ENCODE assay signal across 16 cellular contexts in the genomic region with DNA sequence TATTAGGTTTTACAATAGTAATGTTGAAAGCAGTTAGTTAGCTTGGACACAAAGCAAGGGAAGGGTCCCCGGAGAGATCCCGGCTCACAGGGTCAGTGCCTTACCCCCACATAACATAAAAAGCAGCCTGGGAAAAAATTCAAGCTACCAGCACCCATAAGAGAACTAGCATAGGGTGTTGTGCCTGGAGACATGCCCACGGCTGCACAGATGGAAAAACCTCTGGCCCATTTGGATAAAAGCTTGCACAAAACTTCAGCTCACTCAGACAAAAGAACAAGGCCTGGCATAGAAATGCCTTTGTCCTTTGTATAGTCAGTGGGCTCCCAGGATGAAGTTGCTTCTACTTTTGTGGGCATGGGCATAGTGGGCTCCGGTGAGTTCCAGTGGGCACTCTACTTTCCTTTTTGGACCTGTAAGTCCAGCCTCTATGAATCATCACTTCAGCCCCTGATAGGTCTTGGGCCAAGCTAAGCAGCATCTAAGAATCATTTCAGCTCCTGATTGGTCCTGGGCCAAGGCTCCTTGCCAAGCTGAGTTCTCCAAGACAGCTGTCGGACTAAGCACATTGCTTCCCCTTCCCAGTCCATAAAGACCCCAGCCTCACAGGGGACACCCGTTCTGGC. TPM values are rescaled to one million over a fixed set of nuclear protein-coding genes. Genes with fewer than 3 reads are reported as not detected.
A peak's percentile ranks its signal among the peaks of the same experiment; 100 is the strongest.
DNase-seq lines count a peak whose midpoint lies in the region; ATAC-seq, FAIRE-seq and TF ChIP-seq lines count a peak whose summit lies in the region.
"Had no signal": no experiment of that assay in that cellular context is flagged by ENCODE, and none has a peak within 500 bp of the region (broad histone marks: within the 10 kb centered on the region; RNA-seq: fewer than 3 reads in every experiment).

No MANE protein-coding gene starts in this region.

- H3K36me3 Mint-ChIP-seq in mesothelial cell of epicardium = no peaks in the 10 kb centered on the region
- H3K36me3 Mint-ChIP-seq: naive thymus-derived CD8-positive, alpha-beta T cell had no signal

- peak overlapping the region; percentile 44 for H2AFZ ChIP-seq in Loucy (ENCODE audit: low read length)
- peak overlapping the region; percentile 92 for H2AFZ ChIP-seq in K562 (ENCODE audit: low read depth, low read length)

- H3K27ac Mint-ChIP-seq in mesothelial cell of epicardium = peak overlapping the region; percentile 82

- H3K9me2 ChIP-seq in Loucy (replicated peaks; ENCODE audit: low read depth, low read length) = no peaks in the 10 kb centered on the region

- H3K9me1 ChIP-seq in K562 (ENCODE audit: control insufficient read depth, insufficient read depth, low read length) = no peaks in the 10 kb centered on the region

- intact Hi-C loops in K562 (cut with micrococcal nuclease) = no loop called here

- TF ChIP-seq POLR2A in K562 (conservative IDR thresholded peaks at IDR 0.05) = no peak

- H3K4me1 ChIP-seq in Loucy (ENCODE audit: insufficient read depth, low read length, poor library complexity, severe bottlenecking) = peaks cover 16% of the 10 kb centered on the region
- H3K4me1 ChIP-seq in K562 (replicated peaks in 1 of 2; ENCODE audit: control insufficient read depth in 2 of 2, insufficient read depth in 2 of 2, low read length in 2 of 2) = peaks cover 4 to 13% of the 10 kb centered on the region in 2 experiments

- no peak overlapping the region for H3K4me2 ChIP-seq in Loucy (ENCODE audit: low read depth, low read length, poor library complexity, severe bottlenecking)
- H3K4me2 ChIP-seq in K562 (ENCODE audit: insufficient read depth, low read length) = 0 out of 2 replicates have a peak overlapping the region, but pooled peaks have one; percentile 13

- H3K27me3 Mint-ChIP-seq in mesothelial cell of epicardium (ENCODE audit: low read depth) = no peaks in the 10 kb centered on the region

- WGBS in K562 (ENCODE audit: insufficient coverage, low coverage, missing lambda C conversion rate) = 74% methylated on average over 6 of the region's 6 CpGs

- POLR2A ChIA-PET in K562 (lab: Yijun Ruan, JAX) = interaction anchor here (1.0 to 2.5 kb wide), 9 partner anchors 10 to 75 kb away, joined by 3 to 22 read pairs (median 5); a partner anchor contains a TSS

- no peak overlapping the region for H3K27ac ChIP-seq in K562 (ENCODE audit: extremely low read depth, low read depth, low read length)
- no peak overlapping the region for H3K27ac ChIP-seq in substantia nigra (ENCODE audit: low read depth, low read length, poor library complexity, severe bottlenecking)
- H3K27ac ChIP-seq: suprapubic skin had no signal

- no peak for TF ChIP-seq RAD21 in K562 (CRISPR knock-in tag; conservative IDR thresholded peaks at IDR 0.05 in 1 of 2, IDR thresholded peaks at IDR 0.05 in 1 of 2)

- H3K9me3 ChIP-seq in Loucy (ENCODE audit: insufficient read depth, low read depth, low read length) (no peaks in the 10 kb centered on the region), K562 (replicated peaks; ENCODE audit: control insufficient read depth, insufficient read depth, low read depth, low read length) (no peaks in the 10 kb centered on the region)
- H3K9me3 ChIP-seq: suprapubic skin had no signal

- CTCF ChIA-PET in K562 (lab: Yijun Ruan, JAX; ENCODE audit: low intra/inter-chr PET ratio) = no interaction called here

- FAIRE-seq in K562 (lab: Jason Lieb, UNC) = no peak
- FAIRE-seq: G401.6, HepG2, RCC 7860 had no signal

- TF ChIP-seq CTCF in Loucy (conservative IDR thresholded peaks at IDR 0.05; ENCODE audit: low read length) (no peak), K562 (IDR thresholded peaks at IDR 0.05 in 2 of 3, conservative IDR thresholded peaks at IDR 0.05 in 1 of 3; ENCODE audit: insufficient read depth in 2 of 3, low read depth in 1 of 3, low read length in 3 of 3) (no peak), mesothelial cell of epicardium (IDR thresholded peaks at IDR 0.05; ENCODE audit: unreplicated experiment) (no peak)

- H4K20me1 ChIP-seq in Loucy (ENCODE audit: insufficient read depth, low read length, poor library complexity, severe bottlenecking) (no peaks in the 10 kb centered on the region), K562 (replicated peaks; ENCODE audit: control insufficient read depth, insufficient read depth, low read length) (no peaks in the 10 kb centered on the region)

- ATAC-seq in K562 = peak; percentile 34; the same call in 2 of the 3 replicates
- ATAC-seq in GM21390 (IDR thresholded peaks at IDR 0.05; ENCODE audit: unreplicated experiment) = no peak
- ATAC-seq: activated CD8-positive, alpha-beta T cell treated with anti-CD3 and anti-CD28 coated beads for 36 hours; HepG2; naive thymus-derived CD8-positive, alpha-beta T cell had no signal

- no peaks in the 10 kb centered on the region for H3F3A ChIP-seq in Loucy (ENCODE audit: low read depth)

- DNase-seq in K562 (ENCODE audit: extremely low read depth in 1 of 4, low spot score in 3 of 4) (peak in 1 of 4 experiments; percentile 55), mesothelial cell of epicardium (ENCODE audit: low spot score in 2 of 2, unreplicated experiment in 2 of 2) (no peak), substantia nigra (lab: John Stamatoyannopoulos, UW) (no peak), amniotic stem cell (lab: John Stamatoyannopoulos, UW) (no peak)
- DNase-seq: activated CD8-positive, alpha-beta T cell treated with anti-CD3 and anti-CD28 coated beads for 36 hours; activated naive CD4-positive, alpha-beta T cell treated with Interleukin-2 at 50 U/mL for 16 hours; kidney glomerular epithelial cell; naive thymus-derived CD8-positive, alpha-beta T cell had no signal

- H3K4me3 ChIP-seq in Loucy (ENCODE audit: low read length, poor library complexity, severe bottlenecking) (no peak overlapping the region), K562 (no peak overlapping the region)
- H3K4me3 ChIP-seq: suprapubic skin had no signal

- H3K4me1 Mint-ChIP-seq in mesothelial cell of epicardium = peaks cover 28% of the 10 kb centered on the region

- BruUV-seq in K562 (replicated peaks; lab: Mats Ljungman, UMichigan) = no TSS peak

- in situ Hi-C loops in K562 (cut with MboI) = no loop called here

- H3K27me3 ChIP-seq in Loucy (ENCODE audit: insufficient read depth, low read length, poor library complexity, severe bottlenecking) = no peaks in the 10 kb centered on the region
- H3K27me3 ChIP-seq in K562 (ENCODE audit: control insufficient read depth in 2 of 2, insufficient read depth in 2 of 2, low read length in 2 of 2) = no peaks in the 10 kb centered on the region

- H3K36me3 ChIP-seq in Loucy (ENCODE audit: insufficient read depth, low read length) = no peaks in the 10 kb centered on the region
- no peaks in the 10 kb centered on the region for H3K36me3 ChIP-seq in K562 (ENCODE audit: control insufficient read depth, insufficient read depth, low read length)
- H3K36me3 ChIP-seq: suprapubic skin had no signal

- H3K4me3 Mint-ChIP-seq in mesothelial cell of epicardium = no peak overlapping the region
- H3K4me3 Mint-ChIP-seq: CD14-positive monocyte had no signal

- H3K9ac ChIP-seq in Loucy (ENCODE audit: low read depth, low read length, poor library complexity, severe bottlenecking) (peak overlapping the region; percentile 92), K562 (ENCODE audit: insufficient read depth in 1 of 2, low read depth in 2 of 2, low read length in 2 of 2) (peak overlapping the region in 1 of 2 experiments; percentile 54; a peak in 1 of 4 replicates)

- H3K79me2 ChIP-seq in Loucy (ENCODE audit: insufficient read depth, low read length) (peaks cover 16% of the 10 kb centered on the region), K562 (ENCODE audit: control insufficient read depth, insufficient read depth, low read length) (no peaks in the 10 kb centered on the region)

- TF ChIP-seq EP300 in K562 (IDR thresholded peaks at IDR 0.05; ENCODE audit: low read length) = no peak

- no peaks in the 10 kb centered on the region for H3K9me3 Mint-ChIP-seq in mesothelial cell of epicardium
- H3K9me3 Mint-ChIP-seq: activated CD8-positive, alpha-beta T cell treated with anti-CD3 and anti-CD28 coated beads for 36 hours; naive thymus-derived CD8-positive, alpha-beta T cell had no signal

RNA-seq across cellular contexts. Expression of a gene that starts 1.3 kb away (rescaled TPM):
- 9.4 and 10.6 TPM in 2 replicates for total RNA-seq in K562 (2011; cell fraction: chromatin; rRNA removed; ENCODE audit: low replicate concordance)
- 5.8 and 9.9 TPM in 2 replicates for total RNA-seq in K562 (2011; cell fraction: nucleolus; rRNA removed)
- 9.5 and 10.0 TPM in 2 replicates for total RNA-seq in K562 (2011; cell fraction: nucleoplasm; rRNA removed)
- total RNA-seq in K562 (2014; rRNA removed) = 2.5 and 3.9 TPM in 2 replicates
- total RNA-seq in K562 (2014; rRNA removed; fragmentation: Illumina TruSeq; extraction: Trizol) = 4.8 and 5.6 TPM in 2 replicates
- 2.9 and 3.0 TPM in 2 replicates for total RNA-seq in K562 (2015; rRNA removed; fragmentation: Illumina TruSeq; extraction: Trizol)
- 5.0 and 5.7 TPM in 2 replicates for total RNA-seq in K562 (2021)
- polyA plus RNA-seq in K562 (2011; rRNA removed) = 8.3 and 9.6 TPM in 2 replicates
- polyA plus RNA-seq in K562 (2011; cell fraction: cytosol; rRNA removed) = 5.7 and 6.5 TPM in 2 replicates
- 19.5 and 20.6 TPM in 2 replicates for polyA plus RNA-seq in K562 (2011; cell fraction: nucleus; rRNA removed)
- 7.0 and 12.5 TPM in 2 replicates for polyA plus RNA-seq in K562 (2012)
- 5.4 and 7.0 TPM in 2 replicates for polyA plus RNA-seq in K562 (2014; fragmentation: Illumina TruSeq; extraction: Trizol)
- 10 to 100 TPM in 1 of 2 experiments, 1 to 10 TPM in 1; 8.5 to 11.2 TPM for polyA plus RNA-seq in K562 (2014; fragmentation: Nextera tagmentation; extraction: Ambion mirVana)
- 6.1 and 6.5 TPM in 2 replicates for polyA plus RNA-seq in K562 (2014; rRNA removed)
- 4.0 TPM in 2 replicates for polyA minus RNA-seq in K562 (2011; rRNA and poly(A)+ RNA removed)
- 2.5 and 3.3 TPM in 2 replicates for polyA minus RNA-seq in K562 (2011; cell fraction: cytosol; rRNA and poly(A)+ RNA removed)
- polyA minus RNA-seq in K562 (2011; cell fraction: nucleus; rRNA and poly(A)+ RNA removed) = 3.3 and 3.9 TPM in 2 replicates
- total RNA-seq in mesothelial cell of epicardium = 2.1 to 3.5 TPM (median 3.4 TPM) in 3 replicates
- total RNA-seq: suprapubic skin had no signal
- polyA plus RNA-seq: CD14-positive monocyte had no signal

RNA-seq across cellular contexts. Expression of a gene that starts 11.6 kb away (rescaled TPM):
- not detected in 2 replicates for total RNA-seq in K562 (2011; cell fraction: chromatin; rRNA removed; ENCODE audit: low replicate concordance)
- total RNA-seq in K562 (2011; cell fraction: nucleolus; rRNA removed) = not detected in 2 replicates
- not detected in 2 replicates for total RNA-seq in K562 (2011; cell fraction: nucleoplasm; rRNA removed)
- total RNA-seq in K562 (2014; rRNA removed) = not detected in 2 replicates
- not detected in 2 replicates for total RNA-seq in K562 (2014; rRNA removed; fragmentation: Illumina TruSeq; extraction: Trizol)
- total RNA-seq in K562 (2015; rRNA removed; fragmentation: Illumina TruSeq; extraction: Trizol) = not detected in 2 replicates
- not detected in 2 replicates for total RNA-seq in K562 (2021)
- polyA plus RNA-seq in K562 (2011; rRNA removed) = not detected in 2 replicates
- not detected in 2 replicates for polyA plus RNA-seq in K562 (2011; cell fraction: cytosol; rRNA removed)
- not detected in 2 replicates for polyA plus RNA-seq in K562 (2011; cell fraction: nucleus; rRNA removed)
- polyA plus RNA-seq in K562 (2012) = not detected in 2 replicates
- polyA plus RNA-seq in K562 (2014; fragmentation: Illumina TruSeq; extraction: Trizol) = not detected in 2 replicates
- not detected for polyA plus RNA-seq in K562 (2014; fragmentation: Nextera tagmentation; extraction: Ambion mirVana)
- not detected in 2 replicates for polyA plus RNA-seq in K562 (2014; rRNA removed)
- not detected in 2 replicates for polyA minus RNA-seq in K562 (2011; rRNA and poly(A)+ RNA removed)
- not detected in 2 replicates for polyA minus RNA-seq in K562 (2011; cell fraction: cytosol; rRNA and poly(A)+ RNA removed)
- not detected in 2 replicates for polyA minus RNA-seq in K562 (2011; cell fraction: nucleus; rRNA and poly(A)+ RNA removed)
- total RNA-seq in mesothelial cell of epicardium = not detected in 3 replicates
- total RNA-seq: activated CD8-positive, alpha-beta T cell treated with anti-CD3 and anti-CD28 coated beads for 36 hours; dermis microvascular lymphatic vessel endothelial cell; HepG2; naive thymus-derived CD8-positive, alpha-beta T cell; suprapubic skin had no signal
- polyA plus RNA-seq: CD14-positive monocyte; HepG2; naive thymus-derived CD8-positive, alpha-beta T cell had no signal

RNA-seq across cellular contexts. Expression of a gene that starts 49.4 kb away (rescaled TPM):
- total RNA-seq in K562 (2011; cell fraction: chromatin; rRNA removed; ENCODE audit: low replicate concordance) = not detected in 2 replicates
- total RNA-seq in K562 (2011; cell fraction: nucleolus; rRNA removed) = not detected in 2 replicates
- total RNA-seq in K562 (2011; cell fraction: nucleoplasm; rRNA removed) = not detected in 2 replicates
- total RNA-seq in K562 (2014; rRNA removed) (not detected in 2 replicates), K562 (2014; rRNA removed; fragmentation: Illumina TruSeq; extraction: Trizol) (not detected in 2 replicates), K562 (2015; rRNA removed; fragmentation: Illumina TruSeq; extraction: Trizol) (not detected in 2 replicates), K562 (2021) (not detected in 2 replicates), mesothelial cell of epicardium (not detected in 3 replicates)
- polyA plus RNA-seq in K562 (2011; rRNA removed) (not detected in 2 replicates), K562 (2014; fragmentation: Illumina TruSeq; extraction: Trizol) (not detected in 2 replicates), K562 (2014; fragmentation: Nextera tagmentation; extraction: Ambion mirVana) (not detected), K562 (2014; rRNA removed) (not detected in 2 replicates)
- not detected in 2 replicates for polyA plus RNA-seq in K562 (2011; cell fraction: cytosol; rRNA removed)
- polyA plus RNA-seq in K562 (2011; cell fraction: nucleus; rRNA removed) = not detected in 2 replicates
- polyA plus RNA-seq in K562 (2012) = not detected in 2 replicates
- polyA minus RNA-seq in K562 (2011; rRNA and poly(A)+ RNA removed) = not detected in 2 replicates
- polyA minus RNA-seq in K562 (2011; cell fraction: cytosol; rRNA and poly(A)+ RNA removed) = not detected in 2 replicates
- not detected in 2 replicates for polyA minus RNA-seq in K562 (2011; cell fraction: nucleus; rRNA and poly(A)+ RNA removed)
- total RNA-seq: activated CD8-positive, alpha-beta T cell treated with anti-CD3 and anti-CD28 coated beads for 36 hours; naive thymus-derived CD8-positive, alpha-beta T cell; suprapubic skin had no signal
- polyA plus RNA-seq: CD14-positive monocyte; naive thymus-derived CD8-positive, alpha-beta T cell had no signal

RNA-seq across cellular contexts. Expression of a gene that starts 51.7 kb away (rescaled TPM):
- 0.37 TPM in 1 of 2 replicates, not detected in the other for total RNA-seq in K562 (2011; cell fraction: chromatin; rRNA removed; ENCODE audit: low replicate concordance)
- not detected in 2 replicates for total RNA-seq in K562 (2011; cell fraction: nucleolus; rRNA removed)
- 0.29 TPM in 1 of 2 replicates, not detected in the other for total RNA-seq in K562 (2011; cell fraction: nucleoplasm; rRNA removed)
- total RNA-seq in K562 (2014; rRNA removed) = 0.08 and 0.18 TPM in 2 replicates
- total RNA-seq in K562 (2014; rRNA removed; fragmentation: Illumina TruSeq; extraction: Trizol) = 0.16 TPM in 1 of 2 replicates, not detected in the other
- total RNA-seq in K562 (2015; rRNA removed; fragmentation: Illumina TruSeq; extraction: Trizol) = 0.18 and 0.23 TPM in 2 replicates
- 0.56 and 0.58 TPM in 2 replicates for total RNA-seq in K562 (2021)
- polyA plus RNA-seq in K562 (2011; rRNA removed) = 0.08 and 0.53 TPM in 2 replicates
- polyA plus RNA-seq in K562 (2011; cell fraction: cytosol; rRNA removed) = 0.72 TPM in 1 of 2 replicates, not detected in the other
- not detected in 2 replicates for polyA plus RNA-seq in K562 (2011; cell fraction: nucleus; rRNA removed)
- polyA plus RNA-seq in K562 (2012) = 0.30 and 0.65 TPM in 2 replicates
- 0.43 TPM in 2 replicates for polyA plus RNA-seq in K562 (2014; fragmentation: Illumina TruSeq; extraction: Trizol)
- polyA plus RNA-seq in K562 (2014; fragmentation: Nextera tagmentation; extraction: Ambion mirVana) = under 1 TPM; 0.46 to 0.59 TPM
- 0.30 and 0.49 TPM in 2 replicates for polyA plus RNA-seq in K562 (2014; rRNA removed)
- not detected in 2 replicates for polyA minus RNA-seq in K562 (2011; rRNA and poly(A)+ RNA removed)
- 0.86 TPM in 1 of 2 replicates, not detected in the other for polyA minus RNA-seq in K562 (2011; cell fraction: cytosol; rRNA and poly(A)+ RNA removed)
- not detected in 2 replicates for polyA minus RNA-seq in K562 (2011; cell fraction: nucleus; rRNA and poly(A)+ RNA removed)
- not detected in 3 replicates for total RNA-seq in mesothelial cell of epicardium

RNA-seq across cellular contexts. Expression of a gene that starts 54.6 kb away (rescaled TPM):
- not detected in 2 replicates for total RNA-seq in K562 (2011; cell fraction: chromatin; rRNA removed; ENCODE audit: low replicate concordance)
- not detected in 2 replicates for total RNA-seq in K562 (2011; cell fraction: nucleolus; rRNA removed)
- not detected in 2 replicates for total RNA-seq in K562 (2011; cell fraction: nucleoplasm; rRNA removed)
- total RNA-seq in K562 (2014; rRNA removed) (not detected in 2 replicates), K562 (2014; rRNA removed; fragmentation: Illumina TruSeq; extraction: Trizol) (not detected in 2 replicates), K562 (2015; rRNA removed; fragmentation: Illumina TruSeq; extraction: Trizol) (not detected in 2 replicates), K562 (2021) (not detected in 2 replicates), mesothelial cell of epicardium (not detected in 3 replicates)
- polyA plus RNA-seq in K562 (2011; rRNA removed) (not detected in 2 replicates), K562 (2014; fragmentation: Illumina TruSeq; extraction: Trizol) (not detected in 2 replicates), K562 (2014; fragmentation: Nextera tagmentation; extraction: Ambion mirVana) (not detected), K562 (2014; rRNA removed) (not detected in 2 replicates)
- not detected in 2 replicates for polyA plus RNA-seq in K562 (2011; cell fraction: cytosol; rRNA removed)
- not detected in 2 replicates for polyA plus RNA-seq in K562 (2011; cell fraction: nucleus; rRNA removed)
- polyA plus RNA-seq in K562 (2012) = not detected in 2 replicates
- not detected in 2 replicates for polyA minus RNA-seq in K562 (2011; rRNA and poly(A)+ RNA removed)
- polyA minus RNA-seq in K562 (2011; cell fraction: cytosol; rRNA and poly(A)+ RNA removed) = not detected in 2 replicates
- not detected in 2 replicates for polyA minus RNA-seq in K562 (2011; cell fraction: nucleus; rRNA and poly(A)+ RNA removed)
- total RNA-seq: activated CD8-positive, alpha-beta T cell treated with anti-CD3 and anti-CD28 coated beads for 36 hours; naive thymus-derived CD8-positive, alpha-beta T cell had no signal
- polyA plus RNA-seq: CD14-positive monocyte; naive thymus-derived CD8-positive, alpha-beta T cell had no signal
